10 cellular contexts compared by ENCODE assay signal in genomic region chr5:61342066-61342465, GRCh38. TPM values are rescaled to one million over a fixed set of nuclear protein-coding genes. Genes with fewer than 3 reads are reported as not detected.
DNase-seq lines count a peak whose midpoint lies in the region; ATAC-seq and TF ChIP-seq lines count a peak whose summit lies in the region.
"Had no signal": no experiment of that assay in that cellular context is flagged by ENCODE, and none has a peak within 500 bp of the region (broad histone marks: within the 10 kb centered on the region; RNA-seq: fewer than 3 reads in every experiment).

No MANE protein-coding gene starts in this region.

- H3K27ac ChIP-seq in left ventricle myocardium inferior (replicated peaks), result no peak overlapping the region
- H3K27ac ChIP-seq: heart left ventricle had no signal

- H3K9me3 Mint-ChIP-seq in T-cell, result no peaks in the 10 kb centered on the region

- H3K4me1 ChIP-seq in left ventricle myocardium inferior, result peaks cover 53% of the 10 kb centered on the region

- intact Hi-C loops in left ventricle myocardium inferior (cut with micrococcal nuclease), result no loop called here

- no peak for TF ChIP-seq CTCF in left ventricle myocardium inferior (IDR thresholded peaks at IDR 0.05; ENCODE audit: borderline replicate concordance)

- H3K4me3 Mint-ChIP-seq in T-cell, result no peak overlapping the region

- H3K36me3 ChIP-seq in left ventricle myocardium inferior, result peaks cover 2% of the 10 kb centered on the region
- H3K36me3 ChIP-seq: BE2C, heart left ventricle had no signal

- H3K27me3 Mint-ChIP-seq in T-cell, result no peaks in the 10 kb centered on the region

- DNase-seq in stimulated activated CD4-positive, alpha-beta T cell treated with anti-CD3 and anti-CD28 coated beads, Interleukin-15, amount 100 ng/mL, for 24 hours, result peak; percentile 29
- DNase-seq in stimulated activated CD4-positive, alpha-beta T cell treated with anti-CD3 and anti-CD28 coated beads, Interleukin-4, amount 100 ng/mL, for 1 hour, result no peak
- DNase-seq in SK-MEL-5 (ENCODE audit: low read depth, low spot score) (peak; percentile 12), fibroblast of the conjunctiva (ENCODE audit: low read depth) (peak; percentile 48), T-cell (no peak), G401 (ENCODE audit: low spot score) (no peak), left ventricle myocardium inferior (no peak), D341Med (ENCODE audit: low spot score) (no peak)
- DNase-seq: BE2C, heart left ventricle had no signal

- H3K36me3 Mint-ChIP-seq in T-cell, result peaks cover 11% of the 10 kb centered on the region

- ATAC-seq in T-cell (replicated peaks in 1 of 4), result no peak

- no peak overlapping the region for H3K27ac Mint-ChIP-seq in T-cell

- POLR2A ChIA-PET in T-cell (lab: Charles Lee), result no interaction called here

- no peaks in the 10 kb centered on the region for H3K9me3 ChIP-seq in left ventricle myocardium inferior (replicated peaks)
- H3K9me3 ChIP-seq: BE2C, heart left ventricle had no signal

- H3K27me3 ChIP-seq in left ventricle myocardium inferior (ENCODE audit: low read depth), result no peaks in the 10 kb centered on the region
- H3K27me3 ChIP-seq: BE2C, heart left ventricle had no signal

- peaks cover 52 to 62% (median 56%) of the 10 kb centered on the region in 3 donors for H3K4me1 Mint-ChIP-seq in T-cell

- CTCF ChIA-PET in T-cell (lab: Charles Lee), result interaction anchor here in 1 of 2 donors (0.7 kb wide), 2 partner anchors 63 to 177 kb away, joined by 3 to 4 read pairs; no protein-coding TSS in a partner anchor

- in situ Hi-C loops in SK-MEL-5 (cut with HindIII; ENCODE audit: low pct_unique_long_range_greater_than_20kb, low sequenced_read_pairs) (no loop called here), G401 (cut with HindIII; ENCODE audit: low sequenced_read_pairs) (no loop called here)

- H3K4me3 ChIP-seq in left ventricle myocardium inferior, result no peak overlapping the region
- H3K4me3 ChIP-seq: heart left ventricle had no signal

RNA-seq across cellular contexts. Expression of gene ZSWIM6, which starts 10.0 kb away (rescaled TPM):
- 4.7 and 5.4 TPM in 2 replicates for total RNA-seq in SK-MEL-5 (2014; rRNA removed; shearing (Covaris generic))
- 8.0 and 10.1 TPM in 2 replicates for polyA plus RNA-seq in SK-MEL-5 (2015; cell fraction: cytosol; rRNA removed)
- 32.1 and 35.3 TPM in 2 replicates for polyA plus RNA-seq in SK-MEL-5 (2015; cell fraction: nucleus; rRNA removed)
- 10 to 100 TPM in 3 of 5 donors, 1 to 10 TPM in 2; 8.3 to 11.3 (median 10.1) TPM for total RNA-seq in T-cell
- total RNA-seq in G401 (2014; rRNA removed; shearing (Covaris generic)), result 0.18 and 0.68 TPM in 2 replicates
- 5.7 TPM for total RNA-seq in left ventricle myocardium inferior

Comparison
In these comparisons a context has a peak if more than half of its experiments do, and no peak if none do; other contexts are left out.
1. DNase-seq: peak in stimulated activated CD4-positive, alpha-beta T cell treated with anti-CD3 and anti-CD28 coated beads, Interleukin-15, amount 100 ng/mL, for 24 hours (single experiment), SK-MEL-5 (single experiment) and fibroblast of the conjunctiva (single experiment); none in stimulated activated CD4-positive, alpha-beta T cell treated with anti-CD3 and anti-CD28 coated beads, Interleukin-4, amount 100 ng/mL, for 1 hour (single experiment), T-cell (0 of 34), G401 (single experiment), left ventricle myocardium inferior (single experiment) and D341Med (single experiment).